21 cellular contexts compared by ENCODE assay signal in the genomic region with DNA sequence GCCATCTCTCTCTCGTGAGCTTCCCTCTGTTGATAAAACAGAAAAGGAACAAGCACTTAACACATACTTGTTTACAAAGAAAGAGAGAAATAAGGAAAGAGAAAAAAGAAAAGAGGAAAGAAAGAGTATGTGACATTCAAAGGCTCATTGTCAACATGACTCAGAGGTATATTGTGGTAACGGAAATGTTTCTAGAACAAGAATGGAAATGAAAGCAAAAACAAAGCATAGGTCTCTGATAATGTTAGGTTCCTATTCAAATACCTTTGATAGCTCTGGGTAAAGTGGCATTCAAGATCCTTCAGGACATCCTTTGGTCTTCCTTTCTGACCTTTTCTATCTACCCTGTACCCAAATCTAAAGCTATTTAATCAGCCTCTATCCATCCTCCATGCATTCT.
DNase-seq lines count a peak whose midpoint lies in the region; ATAC-seq and TF ChIP-seq lines count a peak whose summit lies in the region.
"Had no signal": no experiment of that assay in that cellular context is flagged by ENCODE, and none has a peak within 500 bp of the region (broad histone marks: within the 10 kb centered on the region; RNA-seq: fewer than 3 reads in every experiment).

No MANE protein-coding gene starts in this region.

- H3K9me3 Mint-ChIP-seq in activated CD4-positive, alpha-beta T cell treated with anti-CD3 and anti-CD28 coated beads for 36 hours (ENCODE audit: low read depth) = peaks cover 1% of the 10 kb centered on the region
- no peaks in the 10 kb centered on the region for H3K9me3 Mint-ChIP-seq in activated T-helper 1 cell treated with anti-CD3 and anti-CD28 coated beads, Interleukin-12 subunit alpha, Interleukin-12 subunit beta, Interleukin-2, Interleukin-4 antibody, amounts not matched to agents 30 ng/mL and 10 ng/mL and 1 ng/mL, durations not matched to agents 14 hours and 24 hours and 36 hours
- no peaks in the 10 kb centered on the region for H3K9me3 Mint-ChIP-seq in nephron

- H3K27ac Mint-ChIP-seq in activated CD4-positive, alpha-beta T cell treated with anti-CD3 and anti-CD28 coated beads for 36 hours = peak overlapping the region; percentile 75
- H3K27ac Mint-ChIP-seq in activated T-helper 1 cell treated with anti-CD3 and anti-CD28 coated beads, Interleukin-12 subunit alpha, Interleukin-12 subunit beta, Interleukin-2, Interleukin-4 antibody, amounts not matched to agents 30 ng/mL and 10 ng/mL and 1 ng/mL, durations not matched to agents 14 hours and 24 hours and 36 hours = peak overlapping the region; percentile 86
- peak overlapping the region in 2 of 3 experiments; percentile 55 to 63 for H3K27ac Mint-ChIP-seq in nephron

- intact Hi-C loops in activated CD4-positive, alpha-beta T cell treated with anti-CD3 and anti-CD28 coated beads for 36 hours (cut with DNase I, micrococcal nuclease) = no loop called here
- intact Hi-C loops in activated T-helper 1 cell treated with anti-CD3 and anti-CD28 coated beads, Interleukin-12 subunit alpha, Interleukin-12 subunit beta, Interleukin-2, Interleukin-4 antibody, amounts not matched to agents 30 ng/mL and 10 ng/mL and 1 ng/mL, durations not matched to agents 14 hours and 24 hours and 36 hours (cut with micrococcal nuclease) = no loop called here

- no peak overlapping the region for H3K4me3 ChIP-seq in suprapubic skin
- H3K4me3 ChIP-seq: dorsolateral prefrontal cortex, GM23248, lung, vagina had no signal

- H3K36me3 ChIP-seq in suprapubic skin = peaks cover 30% of the 10 kb centered on the region

- POLR2A ChIA-PET in activated CD4-positive, alpha-beta T cell treated with anti-CD3 and anti-CD28 coated beads for 36 hours (lab: Charles Lee) = no interaction called here

- WGBS in suprapubic skin = 91% methylated on average over 2 of the region's 2 CpGs

- no peaks in the 10 kb centered on the region for H3K9me3 ChIP-seq in suprapubic skin
- H3K9me3 ChIP-seq: vagina had no signal

- no peaks in the 10 kb centered on the region for H3K27me3 ChIP-seq in suprapubic skin
- H3K27me3 ChIP-seq: dorsolateral prefrontal cortex, foreskin keratinocyte, vagina had no signal

- CTCF ChIA-PET in activated CD4-positive, alpha-beta T cell treated with anti-CD3 and anti-CD28 coated beads for 36 hours (lab: Charles Lee) = interaction anchor here (0.7 to 1.1 kb wide), 2 partner anchors 16 to 19 kb away, joined by 3 read pairs; no protein-coding TSS in a partner anchor

- no peaks in the 10 kb centered on the region for H3K4me1 ChIP-seq in suprapubic skin
- H3K4me1 ChIP-seq: foreskin keratinocyte, vagina had no signal

- peak; percentile 60 for ATAC-seq in activated CD4-positive, alpha-beta T cell treated with anti-CD3 and anti-CD28 coated beads for 36 hours
- ATAC-seq in HG02798 (IDR thresholded peaks at IDR 0.05; ENCODE audit: poor library complexity, unreplicated experiment) = peak; percentile 43
- ATAC-seq in HG02642 (IDR thresholded peaks at IDR 0.05; ENCODE audit: poor library complexity, unreplicated experiment) = no peak
- ATAC-seq: foreskin keratinocyte, Right ventricle myocardium inferior had no signal

- H3K27ac ChIP-seq in suprapubic skin = no peak overlapping the region
- H3K27ac ChIP-seq: dorsolateral prefrontal cortex, foreskin keratinocyte, GM23248, vagina had no signal

- no peaks in the 10 kb centered on the region for H3K27me3 Mint-ChIP-seq in activated CD4-positive, alpha-beta T cell treated with anti-CD3 and anti-CD28 coated beads for 36 hours
- no peaks in the 10 kb centered on the region for H3K27me3 Mint-ChIP-seq in activated T-helper 1 cell treated with anti-CD3 and anti-CD28 coated beads, Interleukin-12 subunit alpha, Interleukin-12 subunit beta, Interleukin-2, Interleukin-4 antibody, amounts not matched to agents 30 ng/mL and 10 ng/mL and 1 ng/mL, durations not matched to agents 14 hours and 24 hours and 36 hours (ENCODE audit: insufficient read depth)
- no peaks in the 10 kb centered on the region for H3K27me3 Mint-ChIP-seq in nephron (ENCODE audit: low read depth)

- DNase-seq in activated CD4-positive, alpha-beta T cell treated with anti-CD3 and anti-CD28 coated beads for 36 hours = no peak
- DNase-seq in activated CD4-positive, alpha-beta T cell treated with anti-CD3 and anti-CD28 coated beads, Interleukin-2, amount 50 U/mL, for 1 hour = no peak
- DNase-seq in activated T-helper 1 cell treated with anti-CD3 and anti-CD28 coated beads, Interleukin-12 subunit alpha, Interleukin-12 subunit beta, Interleukin-2, Interleukin-4 antibody, amounts not matched to agents 30 ng/mL and 10 ng/mL and 1 ng/mL, durations not matched to agents 14 hours and 24 hours and 36 hours (ENCODE audit: low spot score) = no peak
- DNase-seq in activated effector memory CD4-positive, alpha-beta T cell treated with Interleukin-2 at 50 U/mL for 16 hours = no peak
- no peak for DNase-seq in suprapubic skin (ENCODE audit: low spot score in 2 of 2)
- DNase-seq: activated CD4-positive, alpha-beta T cell treated with anti-CD3 and anti-CD28 coated beads for 4 hours; activated T-cell treated with anti-CD3 and anti-CD28 coated beads for 4 hours; dorsolateral prefrontal cortex; foreskin keratinocyte; GM23248; hippocampal formation; kidney; NCI-H146; nucleus accumbens; retina had no signal

- no peak for TF ChIP-seq POLR2A in suprapubic skin (IDR thresholded peaks at IDR 0.05)

- H3K36me3 Mint-ChIP-seq in activated CD4-positive, alpha-beta T cell treated with anti-CD3 and anti-CD28 coated beads for 36 hours (ENCODE audit: low read depth) = peaks cover 50% of the 10 kb centered on the region
- H3K36me3 Mint-ChIP-seq in activated T-helper 1 cell treated with anti-CD3 and anti-CD28 coated beads, Interleukin-12 subunit alpha, Interleukin-12 subunit beta, Interleukin-2, Interleukin-4 antibody, amounts not matched to agents 30 ng/mL and 10 ng/mL and 1 ng/mL, durations not matched to agents 14 hours and 24 hours and 36 hours (ENCODE audit: low read depth) = peaks cover 17% of the 10 kb centered on the region
- peaks cover 29% of the 10 kb centered on the region for H3K36me3 Mint-ChIP-seq in nephron (ENCODE audit: low read depth)

- TF ChIP-seq EP300 in suprapubic skin (IDR thresholded peaks at IDR 0.05) = no peak

- peaks cover 10% of the 10 kb centered on the region for H3K4me1 Mint-ChIP-seq in activated CD4-positive, alpha-beta T cell treated with anti-CD3 and anti-CD28 coated beads for 36 hours
- H3K4me1 Mint-ChIP-seq in activated T-helper 1 cell treated with anti-CD3 and anti-CD28 coated beads, Interleukin-12 subunit alpha, Interleukin-12 subunit beta, Interleukin-2, Interleukin-4 antibody, amounts not matched to agents 30 ng/mL and 10 ng/mL and 1 ng/mL, durations not matched to agents 14 hours and 24 hours and 36 hours (ENCODE audit: low read depth) = peaks cover 12% of the 10 kb centered on the region
- H3K4me1 Mint-ChIP-seq in nephron = peaks cover 28% of the 10 kb centered on the region

- no peak overlapping the region for H3K4me3 Mint-ChIP-seq in activated CD4-positive, alpha-beta T cell treated with anti-CD3 and anti-CD28 coated beads for 36 hours
- H3K4me3 Mint-ChIP-seq in activated T-helper 1 cell treated with anti-CD3 and anti-CD28 coated beads, Interleukin-12 subunit alpha, Interleukin-12 subunit beta, Interleukin-2, Interleukin-4 antibody, amounts not matched to agents 30 ng/mL and 10 ng/mL and 1 ng/mL, durations not matched to agents 14 hours and 24 hours and 36 hours = no peak overlapping the region
- H3K4me3 Mint-ChIP-seq in nephron = no peak overlapping the region

- no peak for TF ChIP-seq CTCF in nephron (IDR thresholded peaks at IDR 0.05; ENCODE audit: unreplicated experiment in 3 of 3)
- no peak for TF ChIP-seq CTCF in suprapubic skin (IDR thresholded peaks at IDR 0.05)
